In genomic region chr3:127808197-127808596, GRCh38 we compare ENCODE assay signal across 19 cellular contexts. TPM values are rescaled to one million over a fixed set of nuclear protein-coding genes. Genes with fewer than 3 reads are reported as not detected.
A peak's percentile ranks its signal among the peaks of the same experiment; 100 is the strongest.
DNase-seq lines count a peak whose midpoint lies in the region; ATAC-seq and TF ChIP-seq lines count a peak whose summit lies in the region.
"Had no signal": no experiment of that assay in that cellular context is flagged by ENCODE, and none has a peak within 500 bp of the region (broad histone marks: within the 10 kb centered on the region; RNA-seq: fewer than 3 reads in every experiment).

No MANE protein-coding gene starts in this region.

- TF ChIP-seq CTCF in GM10266 (IDR thresholded peaks at IDR 0.05; ENCODE audit: control insufficient read depth, insufficient read depth, low read depth, missing control alignments) (no peak), PC-9 (conservative IDR thresholded peaks at IDR 0.05) (no peak), MM.1S (IDR thresholded peaks at IDR 0.05; ENCODE audit: low read length) (no peak)

- H2AFZ ChIP-seq in PC-9 (no peak overlapping the region), MM.1S (ENCODE audit: low read length) (no peak overlapping the region)
- H2AFZ ChIP-seq: hepatocyte had no signal

- peaks cover 3% of the 10 kb centered on the region for H3K4me1 Mint-ChIP-seq in T-helper 17 cell
- H3K4me1 Mint-ChIP-seq: H9 had no signal

- CTCF ChIA-PET in HEK293T (lab: Yijun Ruan, JAX) (no interaction called here), PC-9 (lab: Charles Lee) (no interaction called here)

- intact Hi-C loops in PC-9 (cut with micrococcal nuclease; ENCODE audit: unreplicated experiment) = no loop called here

- POLR2A ChIA-PET in HEK293T (lab: Yijun Ruan, JAX) = no interaction called here
- POLR2A ChIA-PET in PC-9 (lab: Charles Lee; ENCODE audit: unreplicated experiment) = no interaction called here

- H3K27ac ChIP-seq in PC-9 (no peak overlapping the region), MM.1S (ENCODE audit: low read length) (no peak overlapping the region)
- H3K27ac ChIP-seq: hepatocyte had no signal

- no peak overlapping the region for H3K9ac ChIP-seq in MM.1S (ENCODE audit: low read length)

- H3K36me3 Mint-ChIP-seq in T-helper 17 cell (ENCODE audit: low read depth) = peaks cover 2% of the 10 kb centered on the region

- no peaks in the 10 kb centered on the region for H3K9me3 ChIP-seq in PC-9 (ENCODE audit: insufficient read depth, low read depth)
- H3K9me3 ChIP-seq in MM.1S (replicated peaks; ENCODE audit: insufficient read depth, low read length) = no peaks in the 10 kb centered on the region
- peaks cover 3% of the 10 kb centered on the region for H3K9me3 ChIP-seq in T-helper 17 cell (ENCODE audit: control insufficient read depth, low read length, poor library complexity, severe bottlenecking)

- ATAC-seq in GM18861 (IDR thresholded peaks at IDR 0.05; ENCODE audit: unreplicated experiment) (peak; percentile 59), GM21717 (IDR thresholded peaks at IDR 0.05; ENCODE audit: unreplicated experiment) (peak; percentile 57), HG03354 (IDR thresholded peaks at IDR 0.05; ENCODE audit: poor library complexity, severe bottlenecking, unreplicated experiment) (peak; percentile 49), T-helper 17 cell (no peak)

- no peak overlapping the region for H3K4me3 ChIP-seq in PC-9
- H3K4me3 ChIP-seq in MM.1S (ENCODE audit: low read length) = no peak overlapping the region
- H3K4me3 ChIP-seq: hepatocyte had no signal

- H4K20me1 ChIP-seq in PC-9 (ENCODE audit: insufficient read depth) (no peaks in the 10 kb centered on the region), MM.1S (ENCODE audit: insufficient read depth, low read length) (no peaks in the 10 kb centered on the region)

- H3K9me2 ChIP-seq in PC-9 (ENCODE audit: insufficient read depth) (no peaks in the 10 kb centered on the region), MM.1S (replicated peaks; ENCODE audit: insufficient read depth, low read length) (no peaks in the 10 kb centered on the region)

- no peaks in the 10 kb centered on the region for H3K27me3 ChIP-seq in PC-9 (ENCODE audit: insufficient read depth, low read depth)
- no peaks in the 10 kb centered on the region for H3K27me3 ChIP-seq in MM.1S (replicated peaks; ENCODE audit: insufficient read depth, low read length)
- H3K27me3 ChIP-seq: hepatocyte had no signal

- H3K36me3 ChIP-seq in PC-9 (ENCODE audit: low read depth) = no peaks in the 10 kb centered on the region
- H3K36me3 ChIP-seq in MM.1S (replicated peaks; ENCODE audit: insufficient read depth, low read length) = no peaks in the 10 kb centered on the region

- DNase-seq in GM10266 (ENCODE audit: extremely low spot score) (peak; percentile 35), HEK293T (ENCODE audit: extremely low spot score) (no peak), PC-9 (no peak), MM.1S (no peak), T-helper 17 cell (no peak)
- DNase-seq: activated effector memory CD4-positive, alpha-beta T cell treated with anti-CD3 and anti-CD28 coated beads, Interleukin-2, amount 50 U/mL, for 16 hours; aorta; CD8-positive, alpha-beta memory T cell; cerebellar nuclear complex; H9; mesendoderm; NCI-H1436; NCI-H226; NK-92 treated with Interleukin-12 subunit alpha and Interleukin-12 subunit beta, amount 100 ng/mL, for 24 hours; retina had no signal

- BruUV-seq in PC-9 (replicated peaks; lab: Mats Ljungman, UMichigan) = no TSS peak

- no peak overlapping the region for H3K27ac Mint-ChIP-seq in T-helper 17 cell
- H3K27ac Mint-ChIP-seq: CD8-positive, alpha-beta memory T cell; H9 had no signal

- H3K4me2 ChIP-seq in PC-9 = no peak overlapping the region
- no peak overlapping the region for H3K4me2 ChIP-seq in MM.1S (ENCODE audit: low read depth, low read length)
- H3K4me2 ChIP-seq: hepatocyte had no signal

- H3K4me3 Mint-ChIP-seq in T-helper 17 cell = no peak overlapping the region
- H3K4me3 Mint-ChIP-seq: CD8-positive, alpha-beta memory T cell; H9 had no signal

- peaks cover 15% of the 10 kb centered on the region for H3K27me3 Mint-ChIP-seq in T-helper 17 cell

- no peaks in the 10 kb centered on the region for H3K79me2 ChIP-seq in PC-9 (ENCODE audit: low read depth)
- H3K79me2 ChIP-seq in MM.1S (ENCODE audit: low read length) = no peaks in the 10 kb centered on the region
- H3K79me2 ChIP-seq: hepatocyte had no signal

- H3K4me1 ChIP-seq in PC-9 (replicated peaks; ENCODE audit: insufficient read depth) (peaks cover 15% of the 10 kb centered on the region), MM.1S (ENCODE audit: low read length) (0 out of 2 replicates have a peak, but pooled peaks cover 3% of the 10 kb centered on the region)

- H3F3A ChIP-seq in PC-9 (ENCODE audit: insufficient read depth, low read depth) = peaks cover 13% of the 10 kb centered on the region; the same call in 1 of the 2 replicates
- no peaks in the 10 kb centered on the region for H3F3A ChIP-seq in MM.1S (ENCODE audit: insufficient read depth, low read length)

TF ChIP-seq in HEK293T, 16 proteins besides CTCF, POLR2A, EP300 and RAD21:
- TF ChIP-seq LEF1 (IDR thresholded peaks at IDR 0.05; ENCODE audit: borderline replicate concordance) (no peak), SUZ12 (IDR thresholded peaks at IDR 0.05) (no peak), FOXA1 (IDR thresholded peaks at IDR 0.05) (no peak), CTBP1 (IDR thresholded peaks at IDR 0.05; ENCODE audit: borderline replicate concordance) (no peak), L3MBTL2 (conservative IDR thresholded peaks at IDR 0.05) (no peak), ARNT (IDR thresholded peaks at IDR 0.05) (no peak), TARDBP (IDR thresholded peaks at IDR 0.05) (no peak), FOXK2 (IDR thresholded peaks at IDR 0.05) (no peak), ELF4 (IDR thresholded peaks at IDR 0.05) (no peak), FOXM1 (IDR thresholded peaks at IDR 0.05; ENCODE audit: borderline replicate concordance) (no peak), ZNF384 (IDR thresholded peaks at IDR 0.05) (no peak), NFRKB (IDR thresholded peaks at IDR 0.05) (no peak), BHLHE40 (IDR thresholded peaks at IDR 0.05; ENCODE audit: borderline replicate concordance) (no peak), PKNOX1 (IDR thresholded peaks at IDR 0.05) (no peak), SP1 (IDR thresholded peaks at IDR 0.05) (no peak), HDGF (IDR thresholded peaks at IDR 0.05; ENCODE audit: borderline replicate concordance) (no peak)

RNA-seq across cellular contexts. Expression of gene MGLL, which starts 14.1 kb away (rescaled TPM):
- total RNA-seq in PC-9 (2021) (28.2 and 30.7 TPM in 2 replicates), T-helper 17 cell (10 to 100 TPM in 1 of 2 donors, 1 to 10 TPM in 1; 3.3 to 28.7 TPM)
